17 cellular contexts compared by ENCODE assay signal in genomic region chr12:104684884-104685283, GRCh38.
DNase-seq lines count a peak whose midpoint lies in the region; ATAC-seq, FAIRE-seq and TF ChIP-seq lines count a peak whose summit lies in the region.
"Had no signal": no experiment of that assay in that cellular context is flagged by ENCODE, and none has a peak within 500 bp of the region (broad histone marks: within the 10 kb centered on the region; RNA-seq: fewer than 3 reads in every experiment).

No MANE protein-coding gene starts in this region.

- H2AFZ ChIP-seq in endothelial cell of umbilical vein (ENCODE audit: low read depth, low read length): no peak overlapping the region

- POLR2A ChIA-PET in endothelial cell of umbilical vein (lab: Charles Lee): no interaction called here

- no peaks in the 10 kb centered on the region for H3K27me3 ChIP-seq in endothelial cell of umbilical vein (ENCODE audit: control insufficient read depth in 2 of 2, insufficient read depth in 2 of 2, low read length in 2 of 2)

- H3K4me1 Mint-ChIP-seq in activated CD8-positive, alpha-beta memory T cell treated with anti-CD3 and anti-CD28 coated beads, Interleukin-2, amount 10 ng/mL, durations not matched to agents 7 days and 5 days: peaks cover 93% of the 10 kb centered on the region

- no peak for TF ChIP-seq CTCF in endothelial cell of umbilical vein (IDR thresholded peaks at IDR 0.05; ENCODE audit: extremely low read depth in 1 of 2, insufficient read depth in 1 of 2, low read depth in 1 of 2, low read length in 2 of 2)

- no peaks in the 10 kb centered on the region for H3K27me3 Mint-ChIP-seq in activated CD8-positive, alpha-beta memory T cell treated with anti-CD3 and anti-CD28 coated beads, Interleukin-2, amount 10 ng/mL, durations not matched to agents 7 days and 5 days
- H3K27me3 Mint-ChIP-seq: activated naive CD4-positive, alpha-beta T cell treated with anti-CD3 and anti-CD28 coated beads, Interleukin-2, amount 50 U/mL, for 24 hours had no signal

- no TSS peak for BruUV-seq in endothelial cell of umbilical vein (replicated peaks; lab: Mats Ljungman, UMichigan)

- no peaks in the 10 kb centered on the region for H4K20me1 ChIP-seq in endothelial cell of umbilical vein (replicated peaks; ENCODE audit: control insufficient read depth, extremely low read depth, insufficient read depth, low read length)

- no peak for FAIRE-seq in endothelial cell of umbilical vein (lab: Jason Lieb, UNC)

- H3K4me2 ChIP-seq in endothelial cell of umbilical vein (ENCODE audit: insufficient read depth, low read length): no peak overlapping the region

- CTCF ChIA-PET in activated CD8-positive, alpha-beta memory T cell treated with anti-CD3 and anti-CD28 coated beads, Interleukin-2, amount 10 ng/mL, durations not matched to agents 7 days and 5 days (lab: Charles Lee): interaction anchor here (1.5 kb wide), 1 partner anchor 423 kb away, joined by 3 read pairs; the partner anchor contains the start of gene WASHC4
- CTCF ChIA-PET in endothelial cell of umbilical vein (lab: Charles Lee): interaction anchor here (0.8 to 1.5 kb wide), 3 partner anchors 11 to 303 kb away, joined by 3 to 5 read pairs (median 3); no protein-coding TSS in a partner anchor

- DNase-seq in activated CD8-positive, alpha-beta memory T cell treated with anti-CD3 and anti-CD28 coated beads, Interleukin-2, amount 10 ng/mL, durations not matched to agents 7 days and 5 days: no peak
- no peak for DNase-seq in activated CD8-positive, alpha-beta memory T cell treated with anti-CD3 and anti-CD28 coated beads, Interleukin-2, amount 50 U/mL, for 48 hours
- DNase-seq in NCI-H69 (lab: John Stamatoyannopoulos, UW) (peak; percentile 12), endothelial cell of umbilical vein (ENCODE audit: low read depth, low spot score) (peak; percentile 56), stromal cell of bone marrow (ENCODE audit: low read depth) (peak; percentile 40), NCI-H2107 (lab: John Stamatoyannopoulos, UW) (no peak), SHP77 treated with DMSO at 0.1 percent for 48 hours (lab: John Stamatoyannopoulos, UW) (no peak)
- DNase-seq: activated CD8-positive, alpha-beta memory T cell treated with anti-CD3 and anti-CD28 coated beads, Interleukin-2, amount 50 U/mL, for 4 hours; glutamatergic neuron; HCEC 1CT; mammary epithelial cell; NCI-H1048; NCI-H510A; substantia nigra had no signal

- no peak overlapping the region for H3K4me3 Mint-ChIP-seq in activated CD8-positive, alpha-beta memory T cell treated with anti-CD3 and anti-CD28 coated beads, Interleukin-2, amount 10 ng/mL, durations not matched to agents 7 days and 5 days
- H3K4me3 Mint-ChIP-seq: activated naive CD4-positive, alpha-beta T cell treated with anti-CD3 and anti-CD28 coated beads, Interleukin-2, amount 50 U/mL, for 24 hours had no signal

- H3K9me3 ChIP-seq in endothelial cell of umbilical vein (replicated peaks; ENCODE audit: control insufficient read depth, insufficient read depth, low read length): no peaks in the 10 kb centered on the region

- H3K4me3 ChIP-seq in endothelial cell of umbilical vein (replicated peaks in 1 of 3; ENCODE audit: insufficient read depth in 1 of 3, low read depth in 1 of 3, low read length in 3 of 3): no peak overlapping the region

- no peak overlapping the region for H3K27ac ChIP-seq in endothelial cell of umbilical vein (ENCODE audit: insufficient read depth, low read depth, low read length)

- no peaks in the 10 kb centered on the region for H3K9me3 Mint-ChIP-seq in activated CD8-positive, alpha-beta memory T cell treated with anti-CD3 and anti-CD28 coated beads, Interleukin-2, amount 10 ng/mL, durations not matched to agents 7 days and 5 days (ENCODE audit: low read depth)
- H3K9me3 Mint-ChIP-seq: activated naive CD4-positive, alpha-beta T cell treated with anti-CD3 and anti-CD28 coated beads, Interleukin-2, amount 50 U/mL, for 24 hours had no signal

- H3K9ac ChIP-seq in endothelial cell of umbilical vein (replicated peaks; ENCODE audit: extremely low read depth, insufficient read depth, low read length): no peak overlapping the region

- peaks cover 9% of the 10 kb centered on the region for H3K4me1 ChIP-seq in endothelial cell of umbilical vein (ENCODE audit: control insufficient read depth, extremely low read depth, insufficient read depth, low read length)

- dilution Hi-C loops in endothelial cell of umbilical vein (cut with MboI; ENCODE audit: extremely low pct_ligation_motif_present, low sequenced_read_pairs): no loop called here

- H3K79me2 ChIP-seq in endothelial cell of umbilical vein (ENCODE audit: control insufficient read depth, insufficient read depth, low read length): peaks cover 2% of the 10 kb centered on the region

- intact Hi-C loops in endothelial cell of umbilical vein (cut with micrococcal nuclease): no loop called here

- H3K9me1 ChIP-seq in endothelial cell of umbilical vein (replicated peaks; ENCODE audit: control insufficient read depth, extremely low read depth, insufficient read depth, low read length): no peaks in the 10 kb centered on the region

- peaks cover 43% of the 10 kb centered on the region for H3K36me3 Mint-ChIP-seq in activated CD8-positive, alpha-beta memory T cell treated with anti-CD3 and anti-CD28 coated beads, Interleukin-2, amount 10 ng/mL, durations not matched to agents 7 days and 5 days

- TF ChIP-seq POLR2A in endothelial cell of umbilical vein (IDR thresholded peaks at IDR 0.05; ENCODE audit: low read depth, low read length): no peak

- no peak for ATAC-seq in activated CD8-positive, alpha-beta memory T cell treated with anti-CD3 and anti-CD28 coated beads, Interleukin-2, amount 10 ng/mL, durations not matched to agents 7 days and 5 days
- no peak for ATAC-seq in HG03108 (IDR thresholded peaks at IDR 0.05; ENCODE audit: unreplicated experiment)
- ATAC-seq: Panc1 had no signal

- H3K36me3 ChIP-seq in endothelial cell of umbilical vein (ENCODE audit: control insufficient read depth in 2 of 2, extremely low read depth in 1 of 2, insufficient read depth in 2 of 2, low read length in 2 of 2): no peaks in the 10 kb centered on the region

- peak overlapping the region; percentile 7 for H3K27ac Mint-ChIP-seq in activated CD8-positive, alpha-beta memory T cell treated with anti-CD3 and anti-CD28 coated beads, Interleukin-2, amount 10 ng/mL, durations not matched to agents 7 days and 5 days
- H3K27ac Mint-ChIP-seq: activated naive CD4-positive, alpha-beta T cell treated with anti-CD3 and anti-CD28 coated beads, Interleukin-2, amount 50 U/mL, for 24 hours had no signal

TF ChIP-seq in endothelial cell of umbilical vein, 7 proteins besides CTCF, POLR2A, EP300 and RAD21:
- TF ChIP-seq MYC (IDR thresholded peaks at IDR 0.05; ENCODE audit: low read depth, low read length): no peak
- no peak for TF ChIP-seq JUN (IDR thresholded peaks at IDR 0.05; ENCODE audit: borderline replicate concordance, insufficient read depth, insufficient read length, low read depth)
- no peak for TF ChIP-seq FOS (IDR thresholded peaks at IDR 0.05; ENCODE audit: borderline replicate concordance, insufficient read depth, low read length)
- no peak for TF ChIP-seq EZH2 (IDR thresholded peaks at IDR 0.05; ENCODE audit: borderline replicate concordance, low read depth, low read length, severe bottlenecking)
- no peak for TF ChIP-seq POLR2AphosphoS5 (IDR thresholded peaks at IDR 0.05; ENCODE audit: insufficient read depth, low read depth, low read length)
- no peak for TF ChIP-seq GATA2 (IDR thresholded peaks at IDR 0.05; ENCODE audit: insufficient read depth, insufficient read length, low read depth, low read length)
- TF ChIP-seq MAX (IDR thresholded peaks at IDR 0.05; ENCODE audit: insufficient read depth, insufficient read length): no peak

Comparison
In these comparisons a context has a peak if more than half of its experiments do, and no peak if none do; other contexts are left out.
1. DNase-seq: peak in NCI-H69 (single experiment), endothelial cell of umbilical vein (single experiment) and stromal cell of bone marrow (single experiment); none in activated CD8-positive, alpha-beta memory T cell treated with anti-CD3 and anti-CD28 coated beads, Interleukin-2, amount 10 ng/mL, durations not matched to agents 7 days and 5 days (single experiment), activated CD8-positive, alpha-beta memory T cell treated with anti-CD3 and anti-CD28 coated beads, Interleukin-2, amount 50 U/mL, for 48 hours (single experiment), NCI-H2107 (single experiment) and SHP77 treated with DMSO at 0.1 percent for 48 hours (single experiment).